ENCODE assay signal across 2 cellular contexts in the genomic region with DNA sequence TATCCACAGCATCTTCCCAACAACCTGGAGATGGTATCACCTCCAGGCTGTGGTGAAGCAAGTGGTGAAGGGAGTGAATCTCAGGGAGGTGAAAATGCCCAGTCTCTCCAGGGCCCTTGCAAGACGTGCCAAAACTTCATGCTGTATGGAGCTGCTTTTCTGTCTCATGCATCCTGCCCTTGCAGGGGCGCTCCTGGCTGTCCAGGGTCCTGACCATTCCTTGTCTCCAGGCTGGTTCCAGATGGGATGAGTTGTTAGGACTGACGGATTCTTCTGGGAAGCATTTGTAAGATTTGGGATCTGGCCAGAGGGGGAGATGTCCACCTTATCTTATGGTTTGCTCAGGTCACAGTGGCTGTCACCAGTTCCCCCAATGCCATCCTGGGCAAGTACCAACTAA.
TF ChIP-seq lines count a peak whose summit lies in the region.

No MANE protein-coding gene starts in this region.

TF ChIP-seq in HEK293, 187 proteins besides CTCF, POLR2A, EP300 and RAD21:
- no peak for TF ChIP-seq ZNF707 (tag by site-specific recombination; IDR thresholded peaks at IDR 0.05)
- TF ChIP-seq, protein P1, sequence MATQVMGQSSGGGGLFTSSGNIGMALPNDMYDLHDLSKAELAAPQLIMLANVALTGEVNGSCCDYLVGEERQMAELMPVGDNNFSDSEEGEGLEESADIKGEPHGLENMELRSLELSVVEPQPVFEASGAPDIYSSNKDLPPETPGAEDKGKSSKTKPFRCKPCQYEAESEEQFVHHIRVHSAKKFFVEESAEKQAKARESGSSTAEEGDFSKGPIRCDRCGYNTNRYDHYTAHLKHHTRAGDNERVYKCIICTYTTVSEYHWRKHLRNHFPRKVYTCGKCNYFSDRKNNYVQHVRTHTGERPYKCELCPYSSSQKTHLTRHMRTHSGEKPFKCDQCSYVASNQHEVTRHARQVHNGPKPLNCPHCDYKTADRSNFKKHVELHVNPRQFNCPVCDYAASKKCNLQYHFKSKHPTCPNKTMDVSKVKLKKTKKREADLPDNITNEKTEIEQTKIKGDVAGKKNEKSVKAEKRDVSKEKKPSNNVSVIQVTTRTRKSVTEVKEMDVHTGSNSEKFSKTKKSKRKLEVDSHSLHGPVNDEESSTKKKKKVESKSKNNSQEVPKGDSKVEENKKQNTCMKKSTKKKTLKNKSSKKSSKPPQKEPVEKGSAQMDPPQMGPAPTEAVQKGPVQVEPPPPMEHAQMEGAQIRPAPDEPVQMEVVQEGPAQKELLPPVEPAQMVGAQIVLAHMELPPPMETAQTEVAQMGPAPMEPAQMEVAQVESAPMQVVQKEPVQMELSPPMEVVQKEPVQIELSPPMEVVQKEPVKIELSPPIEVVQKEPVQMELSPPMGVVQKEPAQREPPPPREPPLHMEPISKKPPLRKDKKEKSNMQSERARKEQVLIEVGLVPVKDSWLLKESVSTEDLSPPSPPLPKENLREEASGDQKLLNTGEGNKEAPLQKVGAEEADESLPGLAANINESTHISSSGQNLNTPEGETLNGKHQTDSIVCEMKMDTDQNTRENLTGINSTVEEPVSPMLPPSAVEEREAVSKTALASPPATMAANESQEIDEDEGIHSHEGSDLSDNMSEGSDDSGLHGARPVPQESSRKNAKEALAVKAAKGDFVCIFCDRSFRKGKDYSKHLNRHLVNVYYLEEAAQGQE (tag by site-specific recombination; IDR thresholded peaks at IDR 0.05) = peak; percentile 90
- TF ChIP-seq, protein P2, sequence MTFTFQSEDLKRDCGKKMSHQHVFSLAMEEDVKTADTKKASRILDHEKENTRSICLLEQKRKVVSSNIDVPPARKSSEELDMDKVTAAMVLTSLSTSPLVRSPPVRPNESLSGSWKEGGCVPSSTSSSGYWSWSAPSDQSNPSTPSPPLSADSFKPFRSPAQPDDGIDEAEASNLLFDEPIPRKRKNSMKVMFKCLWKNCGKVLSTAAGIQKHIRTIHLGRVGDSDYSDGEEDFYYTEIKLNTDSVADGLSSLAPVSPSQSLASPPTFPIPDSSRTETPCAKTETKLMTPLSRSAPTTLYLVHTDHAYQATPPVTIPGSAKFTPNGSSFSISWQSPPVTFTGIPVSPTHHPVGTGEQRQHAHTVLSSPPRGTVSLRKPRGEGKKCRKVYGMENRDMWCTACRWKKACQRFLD (tag by site-specific recombination; IDR thresholded peaks at IDR 0.05) = no peak

TF ChIP-seq in K562, 482 proteins besides CTCF, POLR2A, EP300 and RAD21:
- TF ChIP-seq USF1 (CRISPR knock-in tag; IDR thresholded peaks at IDR 0.05) (no peak), ZKSCAN1 (IDR thresholded peaks at IDR 0.05; ENCODE audit: low read depth, low read length) (no peak), MIER1 (IDR thresholded peaks at IDR 0.05; ENCODE audit: low read depth) (peak; percentile 42; the same call in 1 of the 2 replicates), IRF2 (CRISPR knock-in tag; IDR thresholded peaks at IDR 0.05) (no peak), SPI1 (IDR thresholded peaks at IDR 0.05; ENCODE audit: borderline replicate concordance, low read depth, low read length) (no peak), GABPB2 (CRISPR knock-in tag; conservative IDR thresholded peaks at IDR 0.05) (no peak)
